Comparison of ENCODE assay signal across 8 cellular contexts in the genomic region with DNA sequence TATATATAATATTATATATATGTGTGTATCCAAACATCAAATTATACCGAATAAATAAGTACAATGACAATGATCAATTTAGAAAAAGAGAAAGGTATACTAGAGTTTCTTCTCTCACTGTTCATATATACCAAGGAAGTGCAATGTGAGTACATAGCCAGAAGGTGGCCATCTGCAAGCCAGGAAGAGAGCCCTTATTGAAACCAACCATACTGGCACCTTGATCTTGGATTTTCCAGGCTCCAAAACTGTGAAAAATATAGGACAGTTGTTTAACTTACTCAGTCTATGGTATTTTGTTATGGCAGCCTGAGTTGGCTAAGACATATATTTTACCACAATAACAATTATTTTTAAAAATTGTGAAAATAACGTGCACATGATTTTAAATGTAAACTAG.
DNase-seq lines count a peak whose midpoint lies in the region; ATAC-seq and TF ChIP-seq lines count a peak whose summit lies in the region.

No MANE protein-coding gene starts in this region.

- H3K4me1 ChIP-seq in heart right ventricle = no peaks in the 10 kb centered on the region

- no peaks in the 10 kb centered on the region for H3K27me3 ChIP-seq in heart right ventricle

- WGBS in heart right ventricle, 2 donors = 41 to 46% methylated on average over 2 of the region's 2 CpGs

- ATAC-seq in heart right ventricle (no peak), Right ventricle myocardium superior (ENCODE audit: poor library complexity) (no peak), HG02763 (IDR thresholded peaks at IDR 0.05; ENCODE audit: unreplicated experiment) (peak; percentile 81)

- peak in 6 of 9 donors; percentile 16 to 46 (median 32) for TF ChIP-seq CTCF in heart right ventricle (IDR thresholded peaks at IDR 0.05)

- intact Hi-C loops in heart right ventricle (cut with DNase I) (loop anchor here in 1 of 10 donors (10.0 kb wide), 1 partner anchor 1148 kb away; no protein-coding TSS in a partner anchor), Right ventricle myocardium superior (cut with DNase I) (no loop called here)

- no peaks in the 10 kb centered on the region for H3K9me3 ChIP-seq in heart right ventricle

- H3K4me3 ChIP-seq in heart right ventricle = no peak overlapping the region

- H3K27ac ChIP-seq in heart right ventricle = no peak overlapping the region

- DNase-seq in heart right ventricle (no peak), Right ventricle myocardium superior (no peak), NCI-H2081 treated with DMSO at 0.1 percent for 48 hours (lab: John Stamatoyannopoulos, UW) (peak; percentile 17), astrocyte of the hippocampus (ENCODE audit: low read depth, low spot score) (peak; percentile 44), mucosa of gallbladder (ENCODE audit: low spot score) (peak; percentile 20), HPDE6-E6E7 (ENCODE audit: extremely low spot score) (no peak)
- DNase-seq in activated CD8-positive, alpha-beta memory T cell treated with anti-CD3 and anti-CD28 coated beads, Interleukin-2, amount 50 U/mL, for 48 hours = no peak

- no peaks in the 10 kb centered on the region for H3K36me3 ChIP-seq in heart right ventricle

Comparison
In these comparisons a context has a peak if more than half of its experiments do, and no peak if none do; other contexts are left out.
1. DNase-seq: peak in NCI-H2081 treated with DMSO at 0.1 percent for 48 hours (single experiment), astrocyte of the hippocampus (single experiment) and mucosa of gallbladder (single experiment); none in heart right ventricle (0 of 2), Right ventricle myocardium superior (single experiment), HPDE6-E6E7 (single experiment) and activated CD8-positive, alpha-beta memory T cell treated with anti-CD3 and anti-CD28 coated beads, Interleukin-2, amount 50 U/mL, for 48 hours (single experiment).